In genomic region chr1:235142991-235143390, GRCh38 we compare ENCODE assay signal across 31 cellular contexts.
"Had no signal": no experiment of that assay in that cellular context is flagged by ENCODE, and none has a peak within 500 bp of the region (broad histone marks: within the 10 kb centered on the region; RNA-seq: fewer than 3 reads in every experiment).

No MANE protein-coding gene starts in this region.

- H3K79me2 ChIP-seq: parathyroid adenoma had no signal

- H3K27ac ChIP-seq: neural progenitor cell, ovary, parathyroid adenoma, psoas muscle, right lobe of liver, sigmoid colon, skin epidermis, spleen, stomach, thoracic aorta, thyroid gland, tibial nerve, upper lobe of left lung, vagina had no signal

- H3K27ac Mint-ChIP-seq: natural killer cell; nephron; neural progenitor cell; progenitor cell of endocrine pancreas; stimulated activated effector memory CD8-positive, alpha-beta T cell treated with anti-CD3 and anti-CD28 coated beads, Interleukin-12 subunit alpha, Interleukin-12 subunit beta, amount 100 ng/mL, for 72 hours; stimulated activated naive B cell treated with anti-CD40 and anti-IgM and Interleukin-4, amounts not matched to agents 10 μg/mL and 1 μg/mL and 100 μg/mL, for 72 hours; stimulated activated naive CD8-positive, alpha-beta T cell treated with anti-CD3 and anti-CD28 coated beads, Interleukin-15, Interleukin-2, amounts not matched to agents 100 ng/mL and 50 ng/mL, for 24 hours had no signal

- H3K27me3 ChIP-seq: neural progenitor cell, ovary, right lobe of liver, sigmoid colon, spleen, stomach, thyroid gland, tibial nerve, upper lobe of left lung, vagina had no signal

- H3K4me1 ChIP-seq: neural progenitor cell, parathyroid adenoma, psoas muscle, right lobe of liver, sigmoid colon, stomach, tibial nerve, upper lobe of left lung, vagina had no signal

- H3K9me3 Mint-ChIP-seq: naive thymus-derived CD4-positive, alpha-beta T cell; natural killer cell; nephron; neural progenitor cell; stimulated activated effector memory CD8-positive, alpha-beta T cell treated with anti-CD3 and anti-CD28 coated beads, Interleukin-12 subunit alpha, Interleukin-12 subunit beta, amount 100 ng/mL, for 72 hours; stimulated activated naive B cell treated with anti-CD40 and anti-IgM and Interleukin-4, amounts not matched to agents 10 μg/mL and 1 μg/mL and 100 μg/mL, for 72 hours; stimulated activated naive CD8-positive, alpha-beta T cell treated with anti-CD3 and anti-CD28 coated beads, Interleukin-15, Interleukin-2, amounts not matched to agents 100 ng/mL and 50 ng/mL, for 24 hours had no signal

- H3K4me1 Mint-ChIP-seq: neural progenitor cell had no signal

- H3K9ac ChIP-seq: neural progenitor cell, parathyroid adenoma had no signal

- DNase-seq: naive thymus-derived CD4-positive, alpha-beta T cell; natural killer cell; occipital lobe; ovary; posterior cingulate gyrus; psoas muscle; right cardiac atrium; right lobe of liver; sigmoid colon; spleen; stimulated activated CD4-positive, alpha-beta T cell treated with anti-CD3 and anti-CD28 coated beads, Interleukin-15, amount 100 ng/mL, for 24 hours; stimulated activated CD4-positive, alpha-beta T cell treated with anti-CD3 and anti-CD28 coated beads, Interleukin-2, amount 100 ng/mL, for 24 hours; stimulated activated CD4-positive, alpha-beta T cell treated with anti-CD3 and anti-CD28 coated beads, Interleukin-2, amount 100 ng/mL, for 48 hours; stimulated activated CD4-positive, alpha-beta T cell treated with anti-CD3 and anti-CD28 coated beads, Interleukin-4, amount 100 ng/mL, for 24 hours; stimulated activated naive B cell treated with anti-CD40 and anti-IgM and Interleukin-4, amounts not matched to agents 10 μg/mL and 1 μg/mL and 100 μg/mL, for 72 hours; stimulated activated naive CD4-positive, alpha-beta T cell treated with Interleukin-2 at 50 U/mL for 16 hours; stomach; thyroid gland; trophoblast cell; upper lobe of left lung had no signal

- H3K27me3 Mint-ChIP-seq: naive thymus-derived CD4-positive, alpha-beta T cell; progenitor cell of endocrine pancreas; stimulated activated naive B cell treated with anti-CD40 and anti-IgM and Interleukin-4, amounts not matched to agents 10 μg/mL and 1 μg/mL and 100 μg/mL, for 72 hours; stimulated activated naive CD8-positive, alpha-beta T cell treated with anti-CD3 and anti-CD28 coated beads, Interleukin-15, Interleukin-2, amounts not matched to agents 100 ng/mL and 50 ng/mL, for 24 hours had no signal

- H3K4me3 ChIP-seq: neural progenitor cell, ovary, psoas muscle, right lobe of liver, sigmoid colon, skin epidermis, smooth muscle cell, spleen, stomach, thoracic aorta, thyroid gland, tibial nerve, upper lobe of left lung, vagina had no signal

- H3K9me3 ChIP-seq: ovary, psoas muscle, right lobe of liver, sigmoid colon, spleen, stomach, thoracic aorta, thyroid gland, tibial nerve, upper lobe of left lung, vagina had no signal

- H3K4me2 ChIP-seq: neural progenitor cell, smooth muscle cell had no signal

- H3K36me3 ChIP-seq: ovary had no signal

- H2AFZ ChIP-seq: neural progenitor cell, parathyroid adenoma had no signal

- H3K4me3 Mint-ChIP-seq: naive thymus-derived CD4-positive, alpha-beta T cell; natural killer cell; nephron; neural progenitor cell; stimulated activated effector memory CD8-positive, alpha-beta T cell treated with anti-CD3 and anti-CD28 coated beads, Interleukin-12 subunit alpha, Interleukin-12 subunit beta, amount 100 ng/mL, for 72 hours; stimulated activated naive B cell treated with anti-CD40 and anti-IgM and Interleukin-4, amounts not matched to agents 10 μg/mL and 1 μg/mL and 100 μg/mL, for 72 hours; stimulated activated naive CD8-positive, alpha-beta T cell treated with anti-CD3 and anti-CD28 coated beads, Interleukin-15, Interleukin-2, amounts not matched to agents 100 ng/mL and 50 ng/mL, for 24 hours had no signal

- ATAC-seq: naive thymus-derived CD4-positive, alpha-beta T cell; psoas muscle; right cardiac atrium; right lobe of liver; stimulated activated effector memory CD8-positive, alpha-beta T cell treated with anti-CD3 and anti-CD28 coated beads, Interleukin-12 subunit alpha, Interleukin-12 subunit beta, amount 100 ng/mL, for 72 hours; stimulated activated naive B cell treated with anti-CD40 and anti-IgM and Interleukin-4, amounts not matched to agents 10 μg/mL and 1 μg/mL and 100 μg/mL, for 72 hours had no signal
